In genomic region chr9:14322211-14323082, GRCh38 we compare ENCODE assay signal across 8 cellular contexts. TPM values are rescaled to one million over a fixed set of nuclear protein-coding genes. Genes with fewer than 3 reads are reported as not detected.
DNase-seq lines count a peak whose midpoint lies in the region; ATAC-seq, FAIRE-seq and TF ChIP-seq lines count a peak whose summit lies in the region.

No MANE protein-coding gene starts in this region.

- H3K4me3 ChIP-seq in PC-3 (ENCODE audit: low read length): peak overlapping the region; percentile 86

- H3K36me3 ChIP-seq in PC-3 (ENCODE audit: low read depth, low read length): no peaks in the 10 kb centered on the region

- POLR2A ChIA-PET in PC-3 (lab: Charles Lee; ENCODE audit: unreplicated experiment): no interaction called here

- H3K36me3 Mint-ChIP-seq in natural killer cell treated with Interleukin-12 subunit alpha and Interleukin-12 subunit beta and Interleukin-15 and Interleukin-18, amount 100 ng/mL, for 72 hours: peaks cover 5% of the 10 kb centered on the region

- H3K79me2 ChIP-seq in PC-3 (ENCODE audit: low read length): peaks cover 33% of the 10 kb centered on the region

- peaks cover 6% of the 10 kb centered on the region for H3F3A ChIP-seq in PC-3 (ENCODE audit: low read length, unreplicated experiment)

- peak overlapping the region; percentile 84 for H3K27ac ChIP-seq in PC-3 (ENCODE audit: low read length)

- no peak for TF ChIP-seq CTCF in PC-3 (conservative IDR thresholded peaks at IDR 0.05; ENCODE audit: low read depth, low read length)

- H2AFZ ChIP-seq in PC-3 (ENCODE audit: low read length): peak overlapping the region; percentile 89

- peak overlapping the region; percentile 83 for H3K4me3 Mint-ChIP-seq in natural killer cell treated with Interleukin-12 subunit alpha and Interleukin-12 subunit beta and Interleukin-15 and Interleukin-18, amount 100 ng/mL, for 72 hours

- H3K9me2 ChIP-seq in PC-3 (replicated peaks; ENCODE audit: low read length): no peaks in the 10 kb centered on the region

- intact Hi-C loops in PC-3 (cut with micrococcal nuclease): loop anchor here (5.0 to 10.0 kb wide), 3 partner anchors 95 to 968 kb away; no protein-coding TSS in a partner anchor

- no peaks in the 10 kb centered on the region for H3K9me3 ChIP-seq in PC-3 (ENCODE audit: low read length)

- H3K9ac ChIP-seq in PC-3 (ENCODE audit: low read length): peak overlapping the region; percentile 97

- peaks cover 20 to 25% of the 10 kb centered on the region in 2 donors for H3K4me1 Mint-ChIP-seq in natural killer cell treated with Interleukin-12 subunit alpha and Interleukin-12 subunit beta and Interleukin-15 and Interleukin-18, amount 100 ng/mL, for 72 hours (ENCODE audit: low read depth in 2 of 2)

- BruUV-seq in PC-3 (replicated peaks; lab: Mats Ljungman, UMichigan): no TSS peak

- ATAC-seq in GM21390 (IDR thresholded peaks at IDR 0.05; ENCODE audit: unreplicated experiment) (peak; percentile 85), PC-3 (peak; percentile 69)
- ATAC-seq in natural killer cell treated with Interleukin-12 subunit alpha and Interleukin-12 subunit beta and Interleukin-15 and Interleukin-18, amount 100 ng/mL, for 72 hours: peak; percentile 93 to 98

- no peaks in the 10 kb centered on the region for H4K20me1 ChIP-seq in PC-3 (ENCODE audit: low read length)

- no peak for FAIRE-seq in HTR-8/SVneo (lab: Jason Lieb, UNC)

- peak overlapping the region; percentile 98 for H3K4me2 ChIP-seq in PC-3 (ENCODE audit: low read length)

- DNase-seq in DMS53 (lab: John Stamatoyannopoulos, UW) (peak; percentile 90), HTR-8/SVneo (ENCODE audit: insufficient read length, low spot score) (peak; percentile 56), PC-3 (peak; percentile 90), fibroblast of peridontal ligament (ENCODE audit: extremely low read depth) (peak; percentile 83)
- peak; percentile 32 to 52 for DNase-seq in activated T-helper 1 cell treated with anti-CD3 and anti-CD28 coated beads, Interleukin-2, amount 50 U/mL, for 16 hours (ENCODE audit: low read depth in 1 of 2, low spot score in 1 of 2)
- peak; percentile 90 for DNase-seq in natural killer cell treated with Interleukin-12 subunit alpha and Interleukin-12 subunit beta and Interleukin-15 and Interleukin-18, amount 100 ng/mL, for 72 hours (ENCODE audit: low spot score)
- peak; percentile 78 for DNase-seq in stimulated activated naive CD4-positive, alpha-beta T cell treated with Interleukin-2 at 50 U/mL for 16 hours (lab: John Stamatoyannopoulos, UW)

- H3K27me3 Mint-ChIP-seq in natural killer cell treated with Interleukin-12 subunit alpha and Interleukin-12 subunit beta and Interleukin-15 and Interleukin-18, amount 100 ng/mL, for 72 hours: peaks cover 26 to 36% of the 10 kb centered on the region in 2 donors

- H3K9me3 Mint-ChIP-seq in natural killer cell treated with Interleukin-12 subunit alpha and Interleukin-12 subunit beta and Interleukin-15 and Interleukin-18, amount 100 ng/mL, for 72 hours: peaks cover 3% of the 10 kb centered on the region

- peak overlapping the region; percentile 39 to 72 for H3K27ac Mint-ChIP-seq in natural killer cell treated with Interleukin-12 subunit alpha and Interleukin-12 subunit beta and Interleukin-15 and Interleukin-18, amount 100 ng/mL, for 72 hours

- peaks cover 58% of the 10 kb centered on the region for H3K4me1 ChIP-seq in PC-3 (ENCODE audit: insufficient read depth, low read length)

- no peaks in the 10 kb centered on the region for H3K27me3 ChIP-seq in PC-3 (ENCODE audit: low read length)

- CTCF ChIA-PET in PC-3 (lab: Charles Lee): no interaction called here

RNA-seq across cellular contexts. Expression of gene NFIB, which starts 8.5 kb away (rescaled TPM):
- 18.6 and 25.3 TPM in 2 replicates for total RNA-seq in PC-3 (2014; rRNA removed)
- total RNA-seq in natural killer cell treated with Interleukin-12 subunit alpha and Interleukin-12 subunit beta and Interleukin-15 and Interleukin-18, amount 100 ng/mL, for 72 hours: not detected

Comparison
In these comparisons a context has a peak if more than half of its experiments do, and no peak if none do; other contexts are left out.
1. Peak in every context shown above with its lines: DNase-seq, ATAC-seq, H3K4me3 ChIP-seq and H3K27ac ChIP-seq.
2. RNA of gene NFIB, which starts 8.5 kb away (total RNA-seq): 18.6 to 25.3 TPM in PC-3; not detected in natural killer cell treated with Interleukin-12 subunit alpha and Interleukin-12 subunit beta and Interleukin-15 and Interleukin-18, amount 100 ng/mL, for 72 hours; every median in the first group is over 10 times any median in the second.